ENCODE assay signal across 1 cellular context in genomic region chr11:121721961-121722360, GRCh38.
TF ChIP-seq lines count a peak whose summit lies in the region.

No MANE protein-coding gene starts in this region.

TF ChIP-seq in HepG2, 621 proteins besides CTCF, POLR2A, EP300 and RAD21 (continued from another document):
- TF ChIP-seq, protein P1, sequence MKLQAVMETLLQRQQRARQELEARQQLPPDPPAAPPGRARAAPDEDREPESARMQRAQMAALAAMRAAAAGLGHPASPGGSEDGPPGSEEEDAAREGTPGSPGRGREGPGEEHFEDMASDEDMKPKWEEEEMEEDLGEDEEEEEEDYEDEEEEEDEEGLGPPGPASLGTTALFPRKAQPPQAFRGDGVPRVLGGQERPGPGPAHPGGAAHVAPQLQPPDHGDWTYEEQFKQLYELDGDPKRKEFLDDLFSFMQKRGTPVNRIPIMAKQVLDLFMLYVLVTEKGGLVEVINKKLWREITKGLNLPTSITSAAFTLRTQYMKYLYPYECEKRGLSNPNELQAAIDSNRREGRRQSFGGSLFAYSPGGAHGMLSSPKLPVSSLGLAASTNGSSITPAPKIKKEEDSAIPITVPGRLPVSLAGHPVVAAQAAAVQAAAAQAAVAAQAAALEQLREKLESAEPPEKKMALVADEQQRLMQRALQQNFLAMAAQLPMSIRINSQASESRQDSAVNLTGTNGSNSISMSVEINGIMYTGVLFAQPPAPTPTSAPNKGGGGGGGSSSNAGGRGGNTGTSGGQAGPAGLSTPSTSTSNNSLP (IDR thresholded peaks at IDR 0.05; ENCODE audit: low read depth, low read length) = no peak
- TF ChIP-seq, protein P2, sequence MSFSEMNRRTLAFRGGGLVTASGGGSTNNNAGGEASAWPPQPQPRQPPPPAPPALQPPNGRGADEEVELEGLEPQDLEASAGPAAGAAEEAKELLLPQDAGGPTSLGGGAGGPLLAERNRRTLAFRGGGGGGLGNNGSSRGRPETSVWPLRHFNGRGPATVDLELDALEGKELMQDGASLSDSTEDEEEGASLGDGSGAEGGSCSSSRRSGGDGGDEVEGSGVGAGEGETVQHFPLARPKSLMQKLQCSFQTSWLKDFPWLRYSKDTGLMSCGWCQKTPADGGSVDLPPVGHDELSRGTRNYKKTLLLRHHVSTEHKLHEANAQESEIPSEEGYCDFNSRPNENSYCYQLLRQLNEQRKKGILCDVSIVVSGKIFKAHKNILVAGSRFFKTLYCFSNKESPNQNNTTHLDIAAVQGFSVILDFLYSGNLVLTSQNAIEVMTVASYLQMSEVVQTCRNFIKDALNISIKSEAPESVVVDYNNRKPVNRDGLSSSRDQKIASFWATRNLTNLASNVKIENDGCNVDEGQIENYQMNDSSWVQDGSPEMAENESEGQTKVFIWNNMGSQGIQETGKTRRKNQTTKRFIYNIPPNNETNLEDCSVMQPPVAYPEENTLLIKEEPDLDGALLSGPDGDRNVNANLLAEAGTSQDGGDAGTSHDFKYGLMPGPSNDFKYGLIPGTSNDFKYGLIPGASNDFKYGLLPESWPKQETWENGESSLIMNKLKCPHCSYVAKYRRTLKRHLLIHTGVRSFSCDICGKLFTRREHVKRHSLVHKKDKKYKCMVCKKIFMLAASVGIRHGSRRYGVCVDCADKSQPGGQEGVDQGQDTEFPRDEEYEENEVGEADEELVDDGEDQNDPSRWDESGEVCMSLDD (CRISPR knock-in tag; IDR thresholded peaks at IDR 0.05; ENCODE audit: borderline replicate concordance) = no peak
- TF ChIP-seq PCBP1 (IDR thresholded peaks at IDR 0.05; ENCODE audit: borderline replicate concordance, low read depth, low read length) (no peak), AHR (CRISPR knock-in tag; IDR thresholded peaks at IDR 0.05) (no peak)
- TF ChIP-seq, protein P3, sequence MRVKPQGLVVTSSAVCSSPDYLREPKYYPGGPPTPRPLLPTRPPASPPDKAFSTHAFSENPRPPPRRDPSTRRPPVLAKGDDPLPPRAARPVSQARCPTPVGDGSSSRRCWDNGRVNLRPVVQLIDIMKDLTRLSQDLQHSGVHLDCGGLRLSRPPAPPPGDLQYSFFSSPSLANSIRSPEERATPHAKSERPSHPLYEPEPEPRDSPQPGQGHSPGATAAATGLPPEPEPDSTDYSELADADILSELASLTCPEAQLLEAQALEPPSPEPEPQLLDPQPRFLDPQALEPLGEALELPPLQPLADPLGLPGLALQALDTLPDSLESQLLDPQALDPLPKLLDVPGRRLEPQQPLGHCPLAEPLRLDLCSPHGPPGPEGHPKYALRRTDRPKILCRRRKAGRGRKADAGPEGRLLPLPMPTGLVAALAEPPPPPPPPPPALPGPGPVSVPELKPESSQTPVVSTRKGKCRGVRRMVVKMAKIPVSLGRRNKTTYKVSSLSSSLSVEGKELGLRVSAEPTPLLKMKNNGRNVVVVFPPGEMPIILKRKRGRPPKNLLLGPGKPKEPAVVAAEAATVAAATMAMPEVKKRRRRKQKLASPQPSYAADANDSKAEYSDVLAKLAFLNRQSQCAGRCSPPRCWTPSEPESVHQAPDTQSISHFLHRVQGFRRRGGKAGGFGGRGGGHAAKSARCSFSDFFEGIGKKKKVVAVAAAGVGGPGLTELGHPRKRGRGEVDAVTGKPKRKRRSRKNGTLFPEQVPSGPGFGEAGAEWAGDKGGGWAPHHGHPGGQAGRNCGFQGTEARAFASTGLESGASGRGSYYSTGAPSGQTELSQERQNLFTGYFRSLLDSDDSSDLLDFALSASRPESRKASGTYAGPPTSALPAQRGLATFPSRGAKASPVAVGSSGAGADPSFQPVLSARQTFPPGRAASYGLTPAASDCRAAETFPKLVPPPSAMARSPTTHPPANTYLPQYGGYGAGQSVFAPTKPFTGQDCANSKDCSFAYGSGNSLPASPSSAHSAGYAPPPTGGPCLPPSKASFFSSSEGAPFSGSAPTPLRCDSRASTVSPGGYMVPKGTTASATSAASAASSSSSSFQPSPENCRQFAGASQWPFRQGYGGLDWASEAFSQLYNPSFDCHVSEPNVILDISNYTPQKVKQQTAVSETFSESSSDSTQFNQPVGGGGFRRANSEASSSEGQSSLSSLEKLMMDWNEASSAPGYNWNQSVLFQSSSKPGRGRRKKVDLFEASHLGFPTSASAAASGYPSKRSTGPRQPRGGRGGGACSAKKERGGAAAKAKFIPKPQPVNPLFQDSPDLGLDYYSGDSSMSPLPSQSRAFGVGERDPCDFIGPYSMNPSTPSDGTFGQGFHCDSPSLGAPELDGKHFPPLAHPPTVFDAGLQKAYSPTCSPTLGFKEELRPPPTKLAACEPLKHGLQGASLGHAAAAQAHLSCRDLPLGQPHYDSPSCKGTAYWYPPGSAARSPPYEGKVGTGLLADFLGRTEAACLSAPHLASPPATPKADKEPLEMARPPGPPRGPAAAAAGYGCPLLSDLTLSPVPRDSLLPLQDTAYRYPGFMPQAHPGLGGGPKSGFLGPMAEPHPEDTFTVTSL (CRISPR knock-in tag; IDR thresholded peaks at IDR 0.05; ENCODE audit: borderline replicate concordance) = no peak
- TF ChIP-seq, protein P4, sequence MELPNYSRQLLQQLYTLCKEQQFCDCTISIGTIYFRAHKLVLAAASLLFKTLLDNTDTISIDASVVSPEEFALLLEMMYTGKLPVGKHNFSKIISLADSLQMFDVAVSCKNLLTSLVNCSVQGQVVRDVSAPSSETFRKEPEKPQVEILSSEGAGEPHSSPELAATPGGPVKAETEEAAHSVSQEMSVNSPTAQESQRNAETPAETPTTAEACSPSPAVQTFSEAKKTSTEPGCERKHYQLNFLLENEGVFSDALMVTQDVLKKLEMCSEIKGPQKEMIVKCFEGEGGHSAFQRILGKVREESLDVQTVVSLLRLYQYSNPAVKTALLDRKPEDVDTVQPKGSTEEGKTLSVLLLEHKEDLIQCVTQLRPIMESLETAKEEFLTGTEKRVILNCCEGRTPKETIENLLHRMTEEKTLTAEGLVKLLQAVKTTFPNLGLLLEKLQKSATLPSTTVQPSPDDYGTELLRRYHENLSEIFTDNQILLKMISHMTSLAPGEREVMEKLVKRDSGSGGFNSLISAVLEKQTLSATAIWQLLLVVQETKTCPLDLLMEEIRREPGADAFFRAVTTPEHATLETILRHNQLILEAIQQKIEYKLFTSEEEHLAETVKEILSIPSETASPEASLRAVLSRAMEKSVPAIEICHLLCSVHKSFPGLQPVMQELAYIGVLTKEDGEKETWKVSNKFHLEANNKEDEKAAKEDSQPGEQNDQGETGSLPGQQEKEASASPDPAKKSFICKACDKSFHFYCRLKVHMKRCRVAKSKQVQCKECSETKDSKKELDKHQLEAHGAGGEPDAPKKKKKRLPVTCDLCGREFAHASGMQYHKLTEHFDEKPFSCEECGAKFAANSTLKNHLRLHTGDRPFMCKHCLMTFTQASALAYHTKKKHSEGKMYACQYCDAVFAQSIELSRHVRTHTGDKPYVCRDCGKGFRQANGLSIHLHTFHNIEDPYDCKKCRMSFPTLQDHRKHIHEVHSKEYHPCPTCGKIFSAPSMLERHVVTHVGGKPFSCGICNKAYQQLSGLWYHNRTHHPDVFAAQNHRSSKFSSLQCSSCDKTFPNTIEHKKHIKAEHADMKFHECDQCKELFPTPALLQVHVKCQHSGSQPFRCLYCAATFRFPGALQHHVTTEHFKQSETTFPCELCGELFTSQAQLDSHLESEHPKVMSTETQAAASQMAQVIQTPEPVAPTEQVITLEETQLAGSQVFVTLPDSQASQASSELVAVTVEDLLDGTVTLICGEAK (IDR thresholded peaks at IDR 0.05) = no peak
- TF ChIP-seq, protein P4 (CRISPR knock-in tag; IDR thresholded peaks at IDR 0.05) = no peak
